Comparison of ENCODE assay signal across 17 cellular contexts in the genomic region with DNA sequence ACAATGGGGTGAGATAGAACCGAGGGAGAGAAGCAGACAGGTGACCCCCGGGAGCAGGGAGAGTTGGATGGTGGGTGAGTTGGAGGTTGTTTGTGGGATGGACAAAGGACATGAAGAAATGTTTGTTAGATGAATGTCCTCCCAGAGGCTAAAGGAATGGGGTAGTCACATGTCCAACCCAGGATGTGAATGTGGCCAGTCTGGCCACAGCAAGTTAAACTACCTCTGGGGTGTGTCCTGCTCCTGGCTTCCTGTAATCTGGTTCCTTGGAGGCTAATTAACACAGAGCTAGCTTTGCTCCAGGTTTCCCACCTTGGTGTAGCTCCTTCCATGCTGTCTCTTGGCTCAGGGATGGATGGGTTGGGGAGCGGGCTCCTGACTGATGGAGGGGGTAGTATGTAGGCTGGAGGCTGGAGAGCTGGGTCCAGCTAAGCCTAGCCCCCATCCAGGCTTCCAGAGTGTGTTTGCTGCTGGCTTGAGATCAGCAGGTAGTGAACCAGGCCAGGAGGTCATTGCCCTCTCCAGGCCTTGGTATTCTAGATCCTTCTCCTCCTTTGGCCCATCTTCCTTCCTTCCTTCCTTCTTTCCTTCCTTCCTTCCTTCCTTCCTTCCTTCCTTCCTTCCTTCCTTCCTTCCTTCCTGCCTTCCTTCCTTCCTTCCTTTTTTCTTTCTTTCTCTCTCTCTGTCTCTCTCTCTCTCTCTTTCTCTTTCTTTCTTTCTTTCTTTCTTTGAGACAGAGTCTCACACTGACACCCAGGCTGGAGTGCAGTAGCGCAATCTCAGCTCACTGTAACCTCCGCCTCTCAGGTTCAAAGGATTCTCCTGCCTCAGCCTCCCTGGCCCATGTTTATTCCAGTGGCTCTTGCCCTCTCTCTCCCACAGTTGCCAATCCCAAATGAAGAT. TPM values are rescaled to one million over a fixed set of nuclear protein-coding genes. Genes with fewer than 3 reads are reported as not detected.
DNase-seq lines count a peak whose midpoint lies in the region; ATAC-seq and TF ChIP-seq lines count a peak whose summit lies in the region.
"Had no signal": no experiment of that assay in that cellular context is flagged by ENCODE, and none has a peak within 500 bp of the region (broad histone marks: within the 10 kb centered on the region; RNA-seq: fewer than 3 reads in every experiment).

No MANE protein-coding gene starts in this region.

- H3K4me3 ChIP-seq in DOHH2 (ENCODE audit: low read length) (peak overlapping the region; percentile 70), right lobe of liver (no peak overlapping the region)
- H3K4me3 ChIP-seq: cardiac muscle cell, HAP-1 had no signal

- ATAC-seq in activated B cell treated with CpG ODN at 0.5 μM for 24 hours (ENCODE audit: low read depth) (no peak), right lobe of liver (peak in 3 of 4 donors; percentile 22 to 51 (median 48))

- H4K20me1 ChIP-seq in DOHH2 (ENCODE audit: control insufficient read depth, insufficient read depth, low read depth, low read length) = no peaks in the 10 kb centered on the region

- H3K27ac Mint-ChIP-seq in activated B cell treated with CpG ODN at 0.5 μM for 24 hours = peak overlapping the region; percentile 95

- H3K9me3 ChIP-seq in DOHH2 (ENCODE audit: control insufficient read depth, insufficient read depth, low read length) (no peaks in the 10 kb centered on the region), right lobe of liver (no peaks in the 10 kb centered on the region)
- H3K9me3 ChIP-seq: HAP-1 had no signal

- no peaks in the 10 kb centered on the region for H3K9me2 ChIP-seq in DOHH2 (replicated peaks; ENCODE audit: control insufficient read depth, low read length)

- intact Hi-C loops in activated B cell treated with CpG ODN at 0.5 μM for 24 hours (cut with micrococcal nuclease) (no loop called here), right lobe of liver (cut with DNase I) (no loop called here)

- H3K4me3 Mint-ChIP-seq in activated B cell treated with CpG ODN at 0.5 μM for 24 hours = peak overlapping the region; percentile 24

- no peak for TF ChIP-seq POLR2A in right lobe of liver (IDR thresholded peaks at IDR 0.05)

- peak overlapping the region; percentile 80 for H3K4me2 ChIP-seq in DOHH2 (ENCODE audit: low read length)

- CTCF ChIA-PET in activated B cell treated with CpG ODN at 0.5 μM for 24 hours (lab: Charles Lee) = interaction anchor here (1.0 kb wide), 1 partner anchor 10 kb away, joined by 3 read pairs; no protein-coding TSS in a partner anchor

- H3K79me2 ChIP-seq in DOHH2 (ENCODE audit: control insufficient read depth, low read length) = peaks cover 3% of the 10 kb centered on the region; the same call in 1 of the 2 replicates

- H3K4me1 ChIP-seq in DOHH2 (ENCODE audit: control insufficient read depth, low read length) (peaks cover 87% of the 10 kb centered on the region), right lobe of liver (peaks cover 0 to 4% (median 0%) of the 10 kb centered on the region in 4 donors)

- peaks cover 39% of the 10 kb centered on the region for H3F3A ChIP-seq in DOHH2 (ENCODE audit: control insufficient read depth, insufficient read depth)

- H3K27ac ChIP-seq in DOHH2 (ENCODE audit: low read depth, low read length) (peak overlapping the region; percentile 99), right lobe of liver (no peak overlapping the region)
- H3K27ac ChIP-seq: C4-2B, cardiac muscle cell had no signal

- 82% methylated on average over 4 of the region's 5 CpGs for WGBS in right lobe of liver (ENCODE audit: insufficient coverage, low coverage, low lambda C conversion rate, missing lambda C conversion rate)

- H3K9me3 Mint-ChIP-seq in activated B cell treated with CpG ODN at 0.5 μM for 24 hours = no peaks in the 10 kb centered on the region

- no peaks in the 10 kb centered on the region for H3K27me3 ChIP-seq in DOHH2 (ENCODE audit: control insufficient read depth, low read length)
- H3K27me3 ChIP-seq in right lobe of liver = no peaks in the 10 kb centered on the region
- H3K27me3 ChIP-seq: cardiac muscle cell had no signal

- H3K36me3 ChIP-seq in DOHH2 (ENCODE audit: control insufficient read depth, low read length) (peaks cover 3% of the 10 kb centered on the region; the same call in 1 of the 2 replicates), right lobe of liver (no peaks in the 10 kb centered on the region)
- H3K36me3 ChIP-seq: cardiac muscle cell, HAP-1 had no signal

- H3K4me1 Mint-ChIP-seq in activated B cell treated with CpG ODN at 0.5 μM for 24 hours = peaks cover 55% of the 10 kb centered on the region

- POLR2A ChIA-PET in activated B cell treated with CpG ODN at 0.5 μM for 24 hours (lab: Charles Lee) = interaction anchor here (1.0 to 2.6 kb wide), 5 partner anchors 12 to 53 kb away, joined by 3 to 16 read pairs (median 4); a partner anchor contains a TSS

- DNase-seq in HK-2 (ENCODE audit: unreplicated experiment) (peak; percentile 4), activated B cell treated with CpG ODN at 0.5 μM for 24 hours (no peak), right lobe of liver (no peak), epidermal melanocyte (ENCODE audit: insufficient read length, low spot score) (no peak), SIG-M5 treated with dmso at 0.1 percent for 504 hours (lab: John Stamatoyannopoulos, UW; ENCODE audit: unreplicated experiment) (no peak), amniotic stem cell (lab: John Stamatoyannopoulos, UW) (no peak), NCI-H1694 (lab: John Stamatoyannopoulos, UW) (no peak)
- DNase-seq: activated CD4-positive, alpha-beta T cell treated with anti-CD3 and anti-CD28 coated beads for 1 hour; activated effector memory CD4-positive, alpha-beta T cell treated with Interleukin-2 at 50 U/mL for 16 hours; hypothalamus; NCI-H774; retina; substantia nigra had no signal

- H3K27me3 Mint-ChIP-seq in activated B cell treated with CpG ODN at 0.5 μM for 24 hours = no peaks in the 10 kb centered on the region

- TF ChIP-seq CTCF in DOHH2 (IDR thresholded peaks at IDR 0.05; ENCODE audit: low read depth, low read length, poor library complexity, severe bottlenecking) = no peak
- TF ChIP-seq CTCF in activated B cell treated with CpG ODN at 0.5 μM for 24 hours (IDR thresholded peaks at IDR 0.05) = no peak
- no peak for TF ChIP-seq CTCF in right lobe of liver (IDR thresholded peaks at IDR 0.05)

- no peaks in the 10 kb centered on the region for H3K36me3 Mint-ChIP-seq in activated B cell treated with CpG ODN at 0.5 μM for 24 hours (ENCODE audit: low read depth)

RNA-seq across cellular contexts. Expression of a gene that starts 28.0 kb away (rescaled TPM):
- 66.5 and 66.6 TPM in 2 replicates for total RNA-seq in activated B cell treated with CpG ODN at 0.5 μM for 24 hours
- 10 to 100 TPM; 30.3 to 45.5 (median 38.8) TPM for total RNA-seq in right lobe of liver

RNA-seq across cellular contexts. Expression of a gene that starts 39.3 kb away (rescaled TPM):
- 1.1 and 2.5 TPM in 2 replicates for total RNA-seq in activated B cell treated with CpG ODN at 0.5 μM for 24 hours
- not detected for total RNA-seq in right lobe of liver
- total RNA-seq: cardiac muscle cell had no signal
